Comparison of ENCODE assay signal across 9 cellular contexts in the genomic region with DNA sequence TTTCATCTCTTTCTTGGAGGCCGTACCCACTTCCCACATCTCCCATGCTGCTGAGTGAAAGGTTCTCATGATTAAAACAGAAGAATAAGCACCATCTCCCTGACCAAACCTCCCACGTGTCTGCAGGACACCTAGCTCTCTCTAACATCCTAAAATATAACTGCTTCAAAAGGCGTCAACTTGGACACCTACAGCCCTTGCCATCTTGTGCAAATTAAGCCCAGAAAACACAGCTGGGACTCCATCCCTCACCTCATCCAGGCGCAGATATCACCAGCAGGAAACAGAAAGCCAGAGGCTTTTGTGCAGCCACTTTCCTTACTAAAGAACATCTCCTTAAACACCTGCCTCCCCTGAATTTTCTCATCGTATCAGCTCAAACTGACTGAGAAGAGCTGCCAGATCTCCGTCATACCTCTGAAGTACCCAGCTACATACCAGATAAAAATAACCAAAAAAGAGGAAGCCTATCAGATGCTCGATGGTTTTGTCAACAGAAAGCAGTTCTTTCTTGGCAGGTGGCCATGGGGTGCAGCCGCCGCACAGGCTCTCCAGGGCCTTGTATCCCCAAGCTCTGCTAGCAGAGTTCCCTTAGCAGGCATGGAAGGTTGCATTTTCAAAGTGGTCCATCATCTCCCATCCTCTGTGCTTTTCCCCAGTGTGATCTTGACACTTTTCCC. TPM values are rescaled to one million over a fixed set of nuclear protein-coding genes. Genes with fewer than 3 reads are reported as not detected.
DNase-seq lines count a peak whose midpoint lies in the region; ATAC-seq and TF ChIP-seq lines count a peak whose summit lies in the region.
"Had no signal": no experiment of that assay in that cellular context is flagged by ENCODE, and none has a peak within 500 bp of the region (broad histone marks: within the 10 kb centered on the region; RNA-seq: fewer than 3 reads in every experiment).

No MANE protein-coding gene starts in this region.

- intact Hi-C loops in OCI-LY7 (cut with micrococcal nuclease; ENCODE audit: unreplicated experiment) = no loop called here

- H3K27ac ChIP-seq in OCI-LY7 (ENCODE audit: low read depth, low read length, poor library complexity, severe bottlenecking) (peak overlapping the region; percentile 71), foreskin keratinocyte (no peak overlapping the region)

- no peaks in the 10 kb centered on the region for H3K27me3 Mint-ChIP-seq in activated CD4-positive, alpha-beta memory T cell treated with anti-CD3 and anti-CD28 coated beads, Interleukin-2, amount 10 ng/mL, durations not matched to agents 7 days and 5 days

- H3K4me2 ChIP-seq in OCI-LY7 (ENCODE audit: low read length) = peak overlapping the region; percentile 66

- peak overlapping the region; percentile 50; the same call in 1 of the 2 replicates for H2AFZ ChIP-seq in OCI-LY7 (ENCODE audit: low read length)

- no peaks in the 10 kb centered on the region for H3K27me3 ChIP-seq in foreskin keratinocyte

- H3K9me2 ChIP-seq in OCI-LY7 (ENCODE audit: insufficient read depth, low read length) = no peaks in the 10 kb centered on the region

- no peak overlapping the region for H3K27ac Mint-ChIP-seq in activated CD4-positive, alpha-beta memory T cell treated with anti-CD3 and anti-CD28 coated beads, Interleukin-2, amount 10 ng/mL, durations not matched to agents 7 days and 5 days

- CTCF ChIA-PET in OCI-LY7 (lab: Charles Lee; ENCODE audit: unreplicated experiment) = no interaction called here
- CTCF ChIA-PET in activated CD4-positive, alpha-beta memory T cell treated with anti-CD3 and anti-CD28 coated beads, Interleukin-2, amount 10 ng/mL, durations not matched to agents 7 days and 5 days (lab: Charles Lee) = interaction anchor here (1.0 kb wide), 1 partner anchor 37 kb away, joined by 3 read pairs; no protein-coding TSS in a partner anchor

- H3K9me3 Mint-ChIP-seq in activated CD4-positive, alpha-beta memory T cell treated with anti-CD3 and anti-CD28 coated beads, Interleukin-2, amount 10 ng/mL, durations not matched to agents 7 days and 5 days = no peaks in the 10 kb centered on the region

- no peaks in the 10 kb centered on the region for H3K79me2 ChIP-seq in OCI-LY7 (ENCODE audit: insufficient read depth, low read depth, low read length)

- no peaks in the 10 kb centered on the region for H3K9me3 ChIP-seq in OCI-LY7 (ENCODE audit: low read length)

- H3K36me3 Mint-ChIP-seq in activated CD4-positive, alpha-beta memory T cell treated with anti-CD3 and anti-CD28 coated beads, Interleukin-2, amount 10 ng/mL, durations not matched to agents 7 days and 5 days (ENCODE audit: low read depth) = no peaks in the 10 kb centered on the region

- no peaks in the 10 kb centered on the region for H4K20me1 ChIP-seq in OCI-LY7 (ENCODE audit: insufficient read depth, low read length)

- POLR2A ChIA-PET in OCI-LY7 (lab: Charles Lee) = interaction anchor here (0.5 to 1.6 kb wide), 8 partner anchors 12 to 718 kb away, joined by 3 to 7 read pairs (median 4); a partner anchor contains a TSS
- POLR2A ChIA-PET in activated CD4-positive, alpha-beta memory T cell treated with anti-CD3 and anti-CD28 coated beads, Interleukin-2, amount 10 ng/mL, durations not matched to agents 7 days and 5 days (lab: Charles Lee) = no interaction called here

- ATAC-seq in GM18867 (IDR thresholded peaks at IDR 0.05; ENCODE audit: unreplicated experiment) = peak; percentile 72
- peak; percentile 66 for ATAC-seq in HG03060 (IDR thresholded peaks at IDR 0.05; ENCODE audit: low read depth, unreplicated experiment)
- no peak for ATAC-seq in foreskin keratinocyte
- ATAC-seq in GM19463 (IDR thresholded peaks at IDR 0.05; ENCODE audit: unreplicated experiment) = no peak

- TF ChIP-seq CTCF in OCI-LY7 (conservative IDR thresholded peaks at IDR 0.05; ENCODE audit: low read length) (no peak), foreskin keratinocyte (conservative IDR thresholded peaks at IDR 0.05) (no peak)

- peaks cover 24% of the 10 kb centered on the region for H3K4me1 ChIP-seq in OCI-LY7 (ENCODE audit: insufficient read depth, low read length, poor library complexity, severe bottlenecking)
- H3K4me1 ChIP-seq in foreskin keratinocyte = peaks cover 29% of the 10 kb centered on the region

- no peak overlapping the region for H3K4me3 Mint-ChIP-seq in activated CD4-positive, alpha-beta memory T cell treated with anti-CD3 and anti-CD28 coated beads, Interleukin-2, amount 10 ng/mL, durations not matched to agents 7 days and 5 days

- DNase-seq in OCI-LY7 (ENCODE audit: low spot score) (peak; percentile 83), pons (ENCODE audit: low spot score) (peak; percentile 63), foreskin keratinocyte (no peak), GDM1 (lab: John Stamatoyannopoulos, UW) (no peak)
- no peak for DNase-seq in activated CD4-positive, alpha-beta memory T cell treated with anti-CD3 and anti-CD28 coated beads, Interleukin-2, amount 10 ng/mL, durations not matched to agents 7 days and 5 days
- DNase-seq: NCI-H2029 treated with DMSO at 0.1 percent for 48 hours had no signal

- H3K4me1 Mint-ChIP-seq in activated CD4-positive, alpha-beta memory T cell treated with anti-CD3 and anti-CD28 coated beads, Interleukin-2, amount 10 ng/mL, durations not matched to agents 7 days and 5 days = peaks cover 8% of the 10 kb centered on the region

- no peaks in the 10 kb centered on the region for H3K36me3 ChIP-seq in OCI-LY7 (ENCODE audit: insufficient read depth, low read length)

- BruUV-seq in OCI-LY7 (replicated peaks; lab: Mats Ljungman, UMichigan) = no TSS peak

- peak overlapping the region; percentile 15 for H3K4me3 ChIP-seq in OCI-LY7 (ENCODE audit: low read depth, low read length, poor library complexity, severe bottlenecking)

RNA-seq across cellular contexts. Expression of a gene that starts 28.8 kb away (rescaled TPM):
- total RNA-seq in OCI-LY7 (2014; rRNA removed; shearing (Covaris generic)) = 2.3 and 4.2 TPM in 2 replicates
- total RNA-seq in OCI-LY7 (2022) (6.4 and 7.4 TPM in 2 replicates), foreskin keratinocyte (6.5 and 6.7 TPM in 2 replicates)
- polyA plus RNA-seq in foreskin keratinocyte = 0.99 and 1.4 TPM in 2 replicates
- 1 to 10 TPM; 5.9 to 6.7 TPM for total RNA-seq in activated CD4-positive, alpha-beta memory T cell treated with anti-CD3 and anti-CD28 coated beads, Interleukin-2, amount 10 ng/mL, durations not matched to agents 7 days and 5 days

Comparison
In these comparisons a context has a peak if more than half of its experiments do, and no peak if none do; other contexts are left out.
1. ATAC-seq: peak in GM18867 (single experiment) and HG03060 (single experiment); none in foreskin keratinocyte (single experiment) and GM19463 (single experiment).
2. DNase-seq: peak in OCI-LY7 (single experiment) and pons (single experiment); none in foreskin keratinocyte (0 of 2), GDM1 (single experiment) and activated CD4-positive, alpha-beta memory T cell treated with anti-CD3 and anti-CD28 coated beads, Interleukin-2, amount 10 ng/mL, durations not matched to agents 7 days and 5 days (single experiment).